In genomic region chr1:153922838-153923652, GRCh38 we compare ENCODE assay signal across 1 cellular context.
TF ChIP-seq lines count a peak whose summit lies in the region.

Gene GATAD2B, minus strand, starts transcription at chr1:153922972. Its CDS starts 94,625 bp downstream, at chr1:153828347.

TF ChIP-seq in K562, 482 proteins besides CTCF, POLR2A, EP300 and RAD21 (continued from another document and continues in another):
- TF ChIP-seq, protein P1, sequence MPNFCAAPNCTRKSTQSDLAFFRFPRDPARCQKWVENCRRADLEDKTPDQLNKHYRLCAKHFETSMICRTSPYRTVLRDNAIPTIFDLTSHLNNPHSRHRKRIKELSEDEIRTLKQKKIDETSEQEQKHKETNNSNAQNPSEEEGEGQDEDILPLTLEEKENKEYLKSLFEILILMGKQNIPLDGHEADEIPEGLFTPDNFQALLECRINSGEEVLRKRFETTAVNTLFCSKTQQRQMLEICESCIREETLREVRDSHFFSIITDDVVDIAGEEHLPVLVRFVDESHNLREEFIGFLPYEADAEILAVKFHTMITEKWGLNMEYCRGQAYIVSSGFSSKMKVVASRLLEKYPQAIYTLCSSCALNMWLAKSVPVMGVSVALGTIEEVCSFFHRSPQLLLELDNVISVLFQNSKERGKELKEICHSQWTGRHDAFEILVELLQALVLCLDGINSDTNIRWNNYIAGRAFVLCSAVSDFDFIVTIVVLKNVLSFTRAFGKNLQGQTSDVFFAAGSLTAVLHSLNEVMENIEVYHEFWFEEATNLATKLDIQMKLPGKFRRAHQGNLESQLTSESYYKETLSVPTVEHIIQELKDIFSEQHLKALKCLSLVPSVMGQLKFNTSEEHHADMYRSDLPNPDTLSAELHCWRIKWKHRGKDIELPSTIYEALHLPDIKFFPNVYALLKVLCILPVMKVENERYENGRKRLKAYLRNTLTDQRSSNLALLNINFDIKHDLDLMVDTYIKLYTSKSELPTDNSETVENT (CRISPR knock-in tag; IDR thresholded peaks at IDR 0.05) = no peak
- TF ChIP-seq TRIM28 (IDR thresholded peaks at IDR 0.05) (0 out of 2 replicates have a peak, but pooled peaks have one; percentile 32), ZBED1 (IDR thresholded peaks at IDR 0.05) (peak; percentile 100), BMI1 (IDR thresholded peaks at IDR 0.05; ENCODE audit: low read length) (no peak), HNRNPLL (IDR thresholded peaks at IDR 0.05; ENCODE audit: low read depth, low read length, poor library complexity, severe bottlenecking) (peak; percentile 19), POLR2H (tag; IDR thresholded peaks at IDR 0.05; ENCODE audit: low read depth) (peak; percentile 51), MYNN (IDR thresholded peaks at IDR 0.05) (peak; percentile 78; the same call in 1 of the 2 replicates), MYNN (CRISPR knock-in tag; IDR thresholded peaks at IDR 0.05) (no peak), E2F1 (CRISPR knock-in tag; IDR thresholded peaks at IDR 0.05) (peak; percentile 69), PHF21A (IDR thresholded peaks at IDR 0.05; ENCODE audit: borderline replicate concordance, low read depth) (no peak), HSF4 (CRISPR knock-in tag; IDR thresholded peaks at IDR 0.05; ENCODE audit: borderline replicate concordance) (no peak), ERF (CRISPR knock-in tag; IDR thresholded peaks at IDR 0.05) (0 out of 2 replicates have a peak, but pooled peaks have one; percentile 1), TEAD4 (IDR thresholded peaks at IDR 0.05; ENCODE audit: low read length) (peak; percentile 22; the same call in 1 of the 2 replicates), TEAD4 (CRISPR knock-in tag; IDR thresholded peaks at IDR 0.05; ENCODE audit: borderline replicate concordance) (no peak), MTA3 (IDR thresholded peaks at IDR 0.05; ENCODE audit: borderline replicate concordance) (peak; percentile 96), TFAP4 (CRISPR knock-in tag; IDR thresholded peaks at IDR 0.05; ENCODE audit: borderline replicate concordance) (peak; percentile 35; the same call in 1 of the 2 replicates), POLR2G (IDR thresholded peaks at IDR 0.05; ENCODE audit: low read depth, low read length) (peak; percentile 71), RCOR1 (IDR thresholded peaks at IDR 0.05; ENCODE audit: borderline replicate concordance in 1 of 2, low read depth in 2 of 2, low read length in 2 of 2) (0 out of 4 replicates have a peak, but pooled peaks of 1 of the 2 experiments have one; percentile 2), PKNOX1 (IDR thresholded peaks at IDR 0.05) (peak; percentile 100), SMAD4 (CRISPR knock-in tag; conservative IDR thresholded peaks at IDR 0.05) (peak; percentile 69), DIDO1 (tag; IDR thresholded peaks at IDR 0.05; ENCODE audit: low read depth) (0 out of 2 replicates have a peak, but pooled peaks have one; percentile 16)
- TF ChIP-seq, protein P2, sequence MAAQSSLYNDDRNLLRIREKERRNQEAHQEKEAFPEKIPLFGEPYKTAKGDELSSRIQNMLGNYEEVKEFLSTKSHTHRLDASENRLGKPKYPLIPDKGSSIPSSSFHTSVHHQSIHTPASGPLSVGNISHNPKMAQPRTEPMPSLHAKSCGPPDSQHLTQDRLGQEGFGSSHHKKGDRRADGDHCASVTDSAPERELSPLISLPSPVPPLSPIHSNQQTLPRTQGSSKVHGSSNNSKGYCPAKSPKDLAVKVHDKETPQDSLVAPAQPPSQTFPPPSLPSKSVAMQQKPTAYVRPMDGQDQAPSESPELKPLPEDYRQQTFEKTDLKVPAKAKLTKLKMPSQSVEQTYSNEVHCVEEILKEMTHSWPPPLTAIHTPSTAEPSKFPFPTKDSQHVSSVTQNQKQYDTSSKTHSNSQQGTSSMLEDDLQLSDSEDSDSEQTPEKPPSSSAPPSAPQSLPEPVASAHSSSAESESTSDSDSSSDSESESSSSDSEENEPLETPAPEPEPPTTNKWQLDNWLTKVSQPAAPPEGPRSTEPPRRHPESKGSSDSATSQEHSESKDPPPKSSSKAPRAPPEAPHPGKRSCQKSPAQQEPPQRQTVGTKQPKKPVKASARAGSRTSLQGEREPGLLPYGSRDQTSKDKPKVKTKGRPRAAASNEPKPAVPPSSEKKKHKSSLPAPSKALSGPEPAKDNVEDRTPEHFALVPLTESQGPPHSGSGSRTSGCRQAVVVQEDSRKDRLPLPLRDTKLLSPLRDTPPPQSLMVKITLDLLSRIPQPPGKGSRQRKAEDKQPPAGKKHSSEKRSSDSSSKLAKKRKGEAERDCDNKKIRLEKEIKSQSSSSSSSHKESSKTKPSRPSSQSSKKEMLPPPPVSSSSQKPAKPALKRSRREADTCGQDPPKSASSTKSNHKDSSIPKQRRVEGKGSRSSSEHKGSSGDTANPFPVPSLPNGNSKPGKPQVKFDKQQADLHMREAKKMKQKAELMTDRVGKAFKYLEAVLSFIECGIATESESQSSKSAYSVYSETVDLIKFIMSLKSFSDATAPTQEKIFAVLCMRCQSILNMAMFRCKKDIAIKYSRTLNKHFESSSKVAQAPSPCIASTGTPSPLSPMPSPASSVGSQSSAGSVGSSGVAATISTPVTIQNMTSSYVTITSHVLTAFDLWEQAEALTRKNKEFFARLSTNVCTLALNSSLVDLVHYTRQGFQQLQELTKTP (IDR thresholded peaks at IDR 0.05; ENCODE audit: low read depth in 1 of 2, partially characterized antibody in 2 of 2) = peak in 1 of 2 experiments; percentile 58
- TF ChIP-seq, protein P3, sequence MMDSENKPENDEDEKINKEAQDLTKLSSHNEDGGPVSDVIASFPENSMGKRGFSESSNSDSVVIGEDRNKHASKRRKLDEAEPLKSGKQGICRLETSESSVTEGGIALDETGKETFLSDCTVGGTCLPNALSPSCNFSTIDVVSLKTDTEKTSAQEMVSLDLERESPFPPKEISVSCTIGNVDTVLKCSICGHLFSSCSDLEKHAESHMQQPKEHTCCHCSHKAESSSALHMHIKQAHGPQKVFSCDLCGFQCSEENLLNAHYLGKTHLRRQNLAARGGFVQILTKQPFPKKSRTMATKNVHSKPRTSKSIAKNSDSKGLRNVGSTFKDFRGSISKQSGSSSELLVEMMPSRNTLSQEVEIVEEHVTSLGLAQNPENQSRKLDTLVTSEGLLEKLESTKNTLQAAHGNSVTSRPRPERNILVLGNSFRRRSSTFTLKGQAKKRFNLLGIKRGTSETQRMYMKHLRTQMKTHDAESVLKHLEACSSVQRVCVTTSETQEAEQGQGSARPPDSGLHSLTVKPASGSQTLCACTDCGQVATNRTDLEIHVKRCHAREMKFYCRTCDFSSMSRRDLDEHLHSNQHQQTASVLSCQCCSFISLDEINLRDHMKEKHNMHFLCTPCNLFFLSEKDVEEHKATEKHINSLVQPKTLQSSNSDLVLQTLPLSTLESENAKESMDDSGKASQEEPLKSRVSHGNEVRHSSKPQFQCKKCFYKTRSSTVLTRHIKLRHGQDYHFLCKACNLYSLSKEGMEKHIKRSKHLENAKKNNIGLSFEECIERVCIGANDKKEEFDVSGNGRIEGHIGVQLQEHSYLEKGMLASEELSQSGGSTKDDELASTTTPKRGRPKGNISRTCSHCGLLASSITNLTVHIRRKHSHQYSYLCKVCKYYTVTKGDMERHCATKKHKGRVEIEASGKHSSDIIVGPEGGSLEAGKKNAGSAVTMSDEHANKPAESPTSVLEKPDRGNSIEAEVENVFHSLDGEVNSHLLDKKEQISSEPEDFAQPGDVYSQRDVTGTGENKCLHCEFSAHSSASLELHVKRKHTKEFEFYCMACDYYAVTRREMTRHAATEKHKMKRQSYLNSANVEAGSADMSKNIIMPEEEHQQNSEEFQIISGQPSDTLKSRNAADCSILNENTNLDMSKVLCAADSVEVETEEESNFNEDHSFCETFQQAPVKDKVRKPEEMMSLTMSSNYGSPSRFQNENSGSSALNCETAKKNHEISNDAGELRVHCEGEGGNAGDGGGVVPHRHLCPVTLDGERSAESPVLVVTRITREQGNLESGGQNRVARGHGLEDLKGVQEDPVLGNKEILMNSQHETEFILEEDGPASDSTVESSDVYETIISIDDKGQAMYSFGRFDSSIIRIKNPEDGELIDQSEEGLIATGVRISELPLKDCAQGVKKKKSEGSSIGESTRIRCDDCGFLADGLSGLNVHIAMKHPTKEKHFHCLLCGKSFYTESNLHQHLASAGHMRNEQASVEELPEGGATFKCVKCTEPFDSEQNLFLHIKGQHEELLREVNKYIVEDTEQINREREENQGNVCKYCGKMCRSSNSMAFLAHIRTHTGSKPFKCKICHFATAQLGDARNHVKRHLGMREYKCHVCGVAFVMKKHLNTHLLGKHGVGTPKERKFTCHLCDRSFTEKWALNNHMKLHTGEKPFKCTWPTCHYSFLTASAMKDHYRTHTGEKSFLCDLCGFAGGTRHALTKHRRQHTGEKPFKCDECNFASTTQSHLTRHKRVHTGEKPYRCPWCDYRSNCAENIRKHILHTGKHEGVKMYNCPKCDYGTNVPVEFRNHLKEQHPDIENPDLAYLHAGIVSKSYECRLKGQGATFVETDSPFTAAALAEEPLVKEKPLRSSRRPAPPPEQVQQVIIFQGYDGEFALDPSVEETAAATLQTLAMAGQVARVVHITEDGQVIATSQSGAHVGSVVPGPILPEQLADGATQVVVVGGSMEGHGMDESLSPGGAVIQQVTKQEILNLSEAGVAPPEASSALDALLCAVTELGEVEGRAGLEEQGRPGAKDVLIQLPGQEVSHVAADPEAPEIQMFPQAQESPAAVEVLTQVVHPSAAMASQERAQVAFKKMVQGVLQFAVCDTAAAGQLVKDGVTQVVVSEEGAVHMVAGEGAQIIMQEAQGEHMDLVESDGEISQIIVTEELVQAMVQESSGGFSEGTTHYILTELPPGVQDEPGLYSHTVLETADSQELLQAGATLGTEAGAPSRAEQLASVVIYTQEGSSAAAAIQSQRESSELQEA (IDR thresholded peaks at IDR 0.05; ENCODE audit: low read depth) = peak; percentile 92
- TF ChIP-seq, protein P4, sequence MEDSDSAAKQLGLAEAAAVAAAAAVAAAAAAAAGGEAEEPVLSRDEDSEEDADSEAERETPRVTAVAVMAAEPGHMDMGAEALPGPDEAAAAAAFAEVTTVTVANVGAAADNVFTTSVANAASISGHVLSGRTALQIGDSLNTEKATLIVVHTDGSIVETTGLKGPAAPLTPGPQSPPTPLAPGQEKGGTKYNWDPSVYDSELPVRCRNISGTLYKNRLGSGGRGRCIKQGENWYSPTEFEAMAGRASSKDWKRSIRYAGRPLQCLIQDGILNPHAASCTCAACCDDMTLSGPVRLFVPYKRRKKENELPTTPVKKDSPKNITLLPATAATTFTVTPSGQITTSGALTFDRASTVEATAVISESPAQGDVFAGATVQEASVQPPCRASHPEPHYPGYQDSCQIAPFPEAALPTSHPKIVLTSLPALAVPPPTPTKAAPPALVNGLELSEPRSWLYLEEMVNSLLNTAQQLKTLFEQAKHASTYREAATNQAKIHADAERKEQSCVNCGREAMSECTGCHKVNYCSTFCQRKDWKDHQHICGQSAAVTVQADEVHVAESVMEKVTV (CRISPR knock-in tag; IDR thresholded peaks at IDR 0.05) = 0 out of 2 replicates have a peak, but pooled peaks have one; percentile 17
- TF ChIP-seq, protein P5, sequence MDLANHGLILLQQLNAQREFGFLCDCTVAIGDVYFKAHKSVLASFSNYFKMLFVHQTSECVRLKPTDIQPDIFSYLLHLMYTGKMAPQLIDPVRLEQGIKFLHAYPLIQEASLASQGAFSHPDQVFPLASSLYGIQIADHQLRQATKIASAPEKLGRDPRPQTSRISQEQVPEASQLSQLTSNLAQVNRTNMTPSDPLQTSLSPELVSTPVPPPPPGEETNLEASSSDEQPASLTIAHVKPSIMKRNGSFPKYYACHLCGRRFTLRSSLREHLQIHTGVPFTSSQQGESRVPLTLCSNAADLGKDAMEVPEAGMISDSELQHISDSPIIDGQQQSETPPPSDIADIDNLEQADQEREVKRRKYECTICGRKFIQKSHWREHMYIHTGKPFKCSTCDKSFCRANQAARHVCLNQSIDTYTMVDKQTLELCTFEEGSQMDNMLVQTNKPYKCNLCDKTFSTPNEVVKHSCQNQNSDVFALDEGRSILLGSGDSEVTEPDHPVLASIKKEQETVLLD (IDR thresholded peaks at IDR 0.05) = peak; percentile 73; the same call in 1 of the 2 replicates
- TF ChIP-seq, protein P6, sequence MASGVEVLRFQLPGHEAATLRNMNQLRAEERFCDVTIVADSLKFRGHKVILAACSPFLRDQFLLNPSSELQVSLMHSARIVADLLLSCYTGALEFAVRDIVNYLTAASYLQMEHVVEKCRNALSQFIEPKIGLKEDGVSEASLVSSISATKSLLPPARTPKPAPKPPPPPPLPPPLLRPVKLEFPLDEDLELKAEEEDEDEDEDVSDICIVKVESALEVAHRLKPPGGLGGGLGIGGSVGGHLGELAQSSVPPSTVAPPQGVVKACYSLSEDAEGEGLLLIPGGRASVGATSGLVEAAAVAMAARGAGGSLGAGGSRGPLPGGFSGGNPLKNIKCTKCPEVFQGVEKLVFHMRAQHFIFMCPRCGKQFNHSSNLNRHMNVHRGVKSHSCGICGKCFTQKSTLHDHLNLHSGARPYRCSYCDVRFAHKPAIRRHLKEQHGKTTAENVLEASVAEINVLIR (CRISPR knock-in tag; IDR thresholded peaks at IDR 0.05) = 0 out of 2 replicates have a peak, but pooled peaks have one; percentile 14
